In the genomic region with DNA sequence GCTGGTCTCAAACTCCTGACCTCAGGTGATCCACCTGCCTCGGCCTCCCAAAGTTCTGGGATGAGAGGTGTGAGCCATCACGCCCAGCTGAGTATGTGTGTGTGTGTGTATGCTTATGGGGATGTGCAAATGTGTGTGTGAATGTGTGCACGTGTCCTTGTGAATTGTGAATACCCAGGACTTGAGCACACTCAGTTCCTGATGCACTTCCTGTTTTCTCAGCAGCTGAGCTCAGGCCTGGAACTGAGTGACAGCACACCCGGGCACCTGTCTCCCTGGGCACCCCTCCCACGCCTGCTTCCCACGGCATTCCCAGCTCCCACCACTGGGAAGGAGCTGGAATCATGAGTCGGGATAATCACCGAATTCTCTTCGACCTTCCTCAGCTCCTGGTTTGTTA, we compare ENCODE assay signal across 2 cellular contexts. TPM values are rescaled to one million over a fixed set of nuclear protein-coding genes. Genes with fewer than 3 reads are reported as not detected.
"Had no signal": no experiment of that assay in that cellular context is flagged by ENCODE, and none has a peak within 500 bp of the region (broad histone marks: within the 10 kb centered on the region; RNA-seq: fewer than 3 reads in every experiment).

No MANE protein-coding gene starts in this region.

RNA-seq across cellular contexts. Expression of gene SMIM34, which starts 16.5 kb away (rescaled TPM):
- total RNA-seq: GM12878 had no signal
- polyA plus RNA-seq: GM12878 had no signal

RNA-seq across cellular contexts. Expression of gene SMIM11, which starts 32.0 kb away (rescaled TPM):
- total RNA-seq: G401 had no signal

RNA-seq across cellular contexts. Expression of gene KCNE2, which starts 43.5 kb away (rescaled TPM):
- total RNA-seq: G401, GM12878 had no signal
- polyA plus RNA-seq: GM12878 had no signal
